ENCODE assay signal across 1 cellular context in genomic region chr7:156994417-156994816, GRCh38.
TF ChIP-seq lines count a peak whose summit lies in the region.

No MANE protein-coding gene starts in this region.

TF ChIP-seq in K562, 482 proteins besides CTCF, POLR2A, EP300 and RAD21:
- no peak for TF ChIP-seq ARID4B (CRISPR knock-in tag; IDR thresholded peaks at IDR 0.05)
- no peak for TF ChIP-seq ZNF511 (CRISPR knock-in tag; IDR thresholded peaks at IDR 0.05)
- TF ChIP-seq EWSR1 (IDR thresholded peaks at IDR 0.05; ENCODE audit: borderline replicate concordance, low read depth, partially characterized antibody), result no peak
- TF ChIP-seq CSDE1 (IDR thresholded peaks at IDR 0.05), result no peak
- TF ChIP-seq SIN3B (IDR thresholded peaks at IDR 0.05; ENCODE audit: low read depth), result no peak
- TF ChIP-seq BMI1 (IDR thresholded peaks at IDR 0.05; ENCODE audit: low read length), result no peak
- peak; percentile 89 for TF ChIP-seq NFIC (IDR thresholded peaks at IDR 0.05)
